ENCODE assay signal across 11 cellular contexts in the genomic region with DNA sequence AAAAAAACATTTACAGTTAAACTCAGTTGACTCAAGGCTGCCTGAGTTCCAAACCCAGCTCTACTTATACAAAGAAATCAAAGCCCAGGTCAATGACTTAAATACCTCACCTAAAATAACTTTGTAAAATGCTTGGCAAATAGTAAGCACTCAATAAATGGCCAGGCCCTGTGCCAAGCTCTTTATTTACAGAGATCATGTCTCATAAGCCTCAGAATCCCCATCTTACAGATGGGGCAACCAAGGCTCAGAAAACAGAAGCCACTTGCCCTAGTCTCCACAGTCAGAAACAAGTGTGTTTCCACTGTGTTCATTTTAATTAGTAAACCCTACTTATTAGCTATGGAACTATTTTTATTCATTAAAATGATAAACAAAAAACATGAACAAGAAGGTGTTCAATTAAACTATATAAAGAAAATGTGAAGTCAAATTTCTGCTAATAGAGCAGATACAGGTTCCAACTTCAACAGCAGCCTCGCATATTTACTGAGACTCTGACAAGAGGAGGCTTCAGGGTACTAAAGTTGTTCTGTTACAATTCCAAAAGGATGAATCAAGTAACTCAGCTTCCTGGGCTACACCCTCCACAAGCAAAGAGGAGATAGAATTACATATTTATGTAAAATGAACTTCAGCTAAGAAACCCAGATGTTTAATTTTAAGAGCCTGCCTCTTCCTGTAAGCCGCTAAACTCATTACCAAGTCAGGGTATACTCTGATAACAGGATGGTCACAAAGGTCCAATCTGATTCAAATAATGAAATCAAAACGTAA. TPM values are rescaled to one million over a fixed set of nuclear protein-coding genes. Genes with fewer than 3 reads are reported as not detected.
DNase-seq lines count a peak whose midpoint lies in the region; ATAC-seq, FAIRE-seq and TF ChIP-seq lines count a peak whose summit lies in the region.
"Had no signal": no experiment of that assay in that cellular context is flagged by ENCODE, and none has a peak within 500 bp of the region (broad histone marks: within the 10 kb centered on the region; RNA-seq: fewer than 3 reads in every experiment).

No MANE protein-coding gene starts in this region.

- peaks cover 0 to 32% (median 7%) of the 10 kb centered on the region in 4 donors for H3K4me1 ChIP-seq in tibial nerve

- WGBS in tibial nerve, 2 donors, result 42 to 46% methylated on average over 3 of the region's 3 CpGs

- peak overlapping the region in 3 of 4 donors; percentile 37 to 87 (median 76) for H3K27ac ChIP-seq in tibial nerve

- no peak for ATAC-seq in activated CD4-positive, CD25-positive, alpha-beta regulatory T cell treated with anti-CD3 and anti-CD28 coated beads, Interleukin-2, amount 50 U/mL, for 24 hours
- no peak for ATAC-seq in GM21825 (IDR thresholded peaks at IDR 0.05; ENCODE audit: unreplicated experiment)
- ATAC-seq: GM23338 had no signal

- TF ChIP-seq EP300 in tibial nerve (IDR thresholded peaks at IDR 0.05), result no peak

- H3K9me3 ChIP-seq in tibial nerve, result no peaks in the 10 kb centered on the region

- H3K4me3 ChIP-seq in tibial nerve, result no peak overlapping the region
- H3K4me3 ChIP-seq: GM23338 had no signal

- TF ChIP-seq CTCF in tibial nerve (IDR thresholded peaks at IDR 0.05), result no peak

- no peak for TF ChIP-seq POLR2A in tibial nerve (IDR thresholded peaks at IDR 0.05)

- DNase-seq in HTR-8/SVneo (ENCODE audit: insufficient read length, low spot score) (peak; percentile 32), astrocyte of the hippocampus (ENCODE audit: low read depth, low spot score) (peak; percentile 30), hepatic stellate cell (ENCODE audit: low spot score) (peak; percentile 68), tibial nerve (ENCODE audit: low spot score in 2 of 2) (no peak), HUDEP-2 (lab: John Stamatoyannopoulos, UW; ENCODE audit: unreplicated experiment in 76 of 76) (no peak)
- DNase-seq: activated CD4-positive, CD25-positive, alpha-beta regulatory T cell; activated naive CD8-positive, alpha-beta T cell treated with anti-CD3 and anti-CD28 coated beads, Interleukin-2, amount 10 ng/mL, durations not matched to agents 7 days and 5 days; immature natural killer cell had no signal

- H3K27me3 ChIP-seq in tibial nerve, result no peaks in the 10 kb centered on the region

- no peak for FAIRE-seq in HTR-8/SVneo (lab: Jason Lieb, UNC)

- peaks cover 0 to 7% (median 0%) of the 10 kb centered on the region in 3 donors for H3K36me3 ChIP-seq in tibial nerve

RNA-seq across cellular contexts. Expression of a gene that starts 30.7 kb away (rescaled TPM):
- total RNA-seq in tibial nerve, result 100 to 1,000 TPM in 3 of 4 donors, 10 to 100 TPM in 1; 83.9 to 177 (median 128) TPM

RNA-seq across cellular contexts. Expression of a gene that starts 31.3 kb away (rescaled TPM):
- 10 to 100 TPM in 2 of 4 donors, 1 to 10 TPM in 2; 7.4 to 22.0 (median 13.1) TPM for total RNA-seq in tibial nerve

RNA-seq across cellular contexts. Expression of a gene that starts 31.5 kb away (rescaled TPM):
- 10 to 100 TPM; 20.0 to 38.7 (median 27.0) TPM for total RNA-seq in tibial nerve

Comparison
In these comparisons a context has a peak if more than half of its experiments do, and no peak if none do; other contexts are left out.
1. DNase-seq: peak in HTR-8/SVneo (single experiment), astrocyte of the hippocampus (single experiment) and hepatic stellate cell (single experiment); none in tibial nerve (0 of 2) and HUDEP-2 (0 of 76).